22 cellular contexts compared by ENCODE assay signal in genomic region chr5:132310141-132310834, GRCh38. TPM values are rescaled to one million over a fixed set of nuclear protein-coding genes. Genes with fewer than 3 reads are reported as not detected.
DNase-seq lines count a peak whose midpoint lies in the region; FAIRE-seq and TF ChIP-seq lines count a peak whose summit lies in the region.
"Had no signal": no experiment of that assay in that cellular context is flagged by ENCODE, and none has a peak within 500 bp of the region (broad histone marks: within the 10 kb centered on the region; RNA-seq: fewer than 3 reads in every experiment).

No MANE protein-coding gene starts in this region.

- no peak overlapping the region for H3K4me2 ChIP-seq in endothelial cell of umbilical vein (ENCODE audit: insufficient read depth, low read length)
- H3K4me2 ChIP-seq in mesenchymal stem cell (ENCODE audit: low read length, poor library complexity, severe bottlenecking) = no peak overlapping the region
- H3K4me2 ChIP-seq: BLaER1 had no signal

- DNase-seq in RWPE1 (ENCODE audit: low spot score) = no peak
- peak; percentile 18 for DNase-seq in endothelial cell of umbilical vein (ENCODE audit: low read depth, low spot score)
- DNase-seq in mesenchymal stem cell = no peak
- DNase-seq in substantia nigra (lab: John Stamatoyannopoulos, UW) = peak in 13 of 49 donors; percentile 10 to 32 (median 22)
- no peak for DNase-seq in H7
- no peak for DNase-seq in ascending aorta (ENCODE audit: low spot score in 2 of 2)
- no peak for DNase-seq in ecto neural progenitor cell (ENCODE audit: low spot score)
- DNase-seq: activated CD8-positive, alpha-beta T cell treated with anti-CD3 and anti-CD28 coated beads, Interleukin-2, amount 10 ng/mL, durations not matched to agents 7 days and 5 days; activated T-cell treated with anti-CD3 and anti-CD28 coated beads, Interleukin-2, amount 50 U/mL, for 4 hours; brain microvascular endothelial cell; GDM1; glutamatergic neuron; HCEC 1CT; immature natural killer cell; KG1; NCI-H2029 treated with DMSO at 0.1 percent for 48 hours; NCI-H510A treated with DMSO at 0.1 percent for 48 hours; stimulated activated CD4-positive, alpha-beta T cell treated with anti-CD3 and anti-CD28 coated beads, Interleukin-4, amount 100 ng/mL, for 1 hour; T-cell; WERI-Rb-1 had no signal

- no peaks in the 10 kb centered on the region for H3K79me2 ChIP-seq in endothelial cell of umbilical vein (ENCODE audit: control insufficient read depth, insufficient read depth, low read length)

- H3K18ac ChIP-seq in mesenchymal stem cell (ENCODE audit: low read depth in 1 of 2, low read length in 2 of 2) = no peak overlapping the region

- 84% methylated on average over 11 of the region's 11 CpGs for WGBS in mesenchymal stem cell

- peaks cover 23% of the 10 kb centered on the region for H3K79me1 ChIP-seq in mesenchymal stem cell (replicated peaks; ENCODE audit: low read length, poor library complexity, severe bottlenecking)

- H3K4ac ChIP-seq in mesenchymal stem cell (ENCODE audit: low read depth in 1 of 2, low read length in 2 of 2) = no peak overlapping the region

- H3K9me1 ChIP-seq in endothelial cell of umbilical vein (replicated peaks; ENCODE audit: control insufficient read depth, extremely low read depth, insufficient read depth, low read length) = no peaks in the 10 kb centered on the region

- TF ChIP-seq POLR2A in endothelial cell of umbilical vein (IDR thresholded peaks at IDR 0.05; ENCODE audit: low read depth, low read length) = no peak

- no peak overlapping the region for H2AK5ac ChIP-seq in mesenchymal stem cell (ENCODE audit: low read length, severe bottlenecking)

- H3K36me3 ChIP-seq in endothelial cell of umbilical vein (ENCODE audit: control insufficient read depth in 2 of 2, extremely low read depth in 1 of 2, insufficient read depth in 2 of 2, low read length in 2 of 2) (no peaks in the 10 kb centered on the region), mesenchymal stem cell (ENCODE audit: control insufficient read depth in 1 of 2, insufficient read depth in 2 of 2, low read depth in 1 of 2, low read length in 2 of 2) (peaks cover 10 to 30% of the 10 kb centered on the region in 2 experiments), H7 (replicated peaks; ENCODE audit: control insufficient read depth, insufficient read depth, low read length) (no peaks in the 10 kb centered on the region), ascending aorta (no peaks in the 10 kb centered on the region)
- H3K36me3 ChIP-seq: BLaER1, brain microvascular endothelial cell, WERI-Rb-1 had no signal

- no TSS peak for BruUV-seq in endothelial cell of umbilical vein (replicated peaks; lab: Mats Ljungman, UMichigan)

- H3K9me3 ChIP-seq in endothelial cell of umbilical vein (replicated peaks; ENCODE audit: control insufficient read depth, insufficient read depth, low read length) (no peaks in the 10 kb centered on the region), mesenchymal stem cell (ENCODE audit: control insufficient read depth, low read length) (peaks cover 7% of the 10 kb centered on the region), ascending aorta (no peaks in the 10 kb centered on the region)
- H3K9me3 ChIP-seq: BLaER1 had no signal

- POLR2A ChIA-PET in RWPE1 (lab: Yijun Ruan, JAX; ENCODE audit: low non-redundant PET) = interaction anchor here (0.6 kb wide), 1 partner anchor 185 kb away, joined by 3 read pairs; no protein-coding TSS in a partner anchor
- POLR2A ChIA-PET in endothelial cell of umbilical vein (lab: Charles Lee) = no interaction called here

- no peak overlapping the region for H4K91ac ChIP-seq in mesenchymal stem cell (ENCODE audit: low read length)

- H3K4me1 ChIP-seq in endothelial cell of umbilical vein (ENCODE audit: control insufficient read depth, extremely low read depth, insufficient read depth, low read length) (peaks cover 4% of the 10 kb centered on the region), mesenchymal stem cell (ENCODE audit: control insufficient read depth, insufficient read depth, low read depth, low read length) (no peaks in the 10 kb centered on the region), ascending aorta (peaks cover 0 to 7% of the 10 kb centered on the region in 2 donors)
- H3K4me1 ChIP-seq: BLaER1 had no signal

- H3K9ac ChIP-seq in endothelial cell of umbilical vein (replicated peaks; ENCODE audit: extremely low read depth, insufficient read depth, low read length) = no peak overlapping the region
- H3K9ac ChIP-seq in mesenchymal stem cell (ENCODE audit: low read length) = peak overlapping the region; percentile 47
- H3K9ac ChIP-seq: BLaER1 had no signal

- H2BK12ac ChIP-seq in mesenchymal stem cell (ENCODE audit: low read length in 2 of 2) = no peak overlapping the region

- H3K4me3 ChIP-seq in endothelial cell of umbilical vein (replicated peaks in 1 of 3; ENCODE audit: insufficient read depth in 1 of 3, low read depth in 1 of 3, low read length in 3 of 3) (no peak overlapping the region), mesenchymal stem cell (ENCODE audit: insufficient read depth in 1 of 2, low read depth in 1 of 2, low read length in 2 of 2) (peak overlapping the region in 1 of 2 experiments; percentile 10), H7 (ENCODE audit: insufficient read depth, low read depth, low read length) (no peak overlapping the region), ascending aorta (no peak overlapping the region)
- H3K4me3 ChIP-seq: BLaER1 had no signal

- H4K8ac ChIP-seq in mesenchymal stem cell (ENCODE audit: low read length) = no peak overlapping the region

- peak; percentile 52 for FAIRE-seq in endothelial cell of umbilical vein (lab: Jason Lieb, UNC)
- FAIRE-seq: GM12891 had no signal

- H3K23ac ChIP-seq in mesenchymal stem cell (ENCODE audit: low read length in 2 of 2) = no peak overlapping the region

- no peak overlapping the region for H3K14ac ChIP-seq in mesenchymal stem cell (ENCODE audit: low read length in 2 of 2)

- no peaks in the 10 kb centered on the region for H3K27me3 ChIP-seq in endothelial cell of umbilical vein (ENCODE audit: control insufficient read depth in 2 of 2, insufficient read depth in 2 of 2, low read length in 2 of 2)
- no peaks in the 10 kb centered on the region for H3K27me3 ChIP-seq in mesenchymal stem cell (ENCODE audit: control insufficient read depth in 1 of 2, insufficient read depth in 1 of 2, low read length in 2 of 2)
- H3K27me3 ChIP-seq in H7 (ENCODE audit: control insufficient read depth, insufficient read depth, low read length) = no peaks in the 10 kb centered on the region
- H3K27me3 ChIP-seq in ascending aorta = no peaks in the 10 kb centered on the region
- H3K27me3 ChIP-seq: BLaER1, brain microvascular endothelial cell had no signal

- H3K27ac ChIP-seq in RWPE1 = peak overlapping the region; percentile 3; the same call in 1 of the 2 replicates
- H3K27ac ChIP-seq in endothelial cell of umbilical vein (ENCODE audit: insufficient read depth, low read depth, low read length) = no peak overlapping the region
- H3K27ac ChIP-seq in mesenchymal stem cell (ENCODE audit: low read length, poor library complexity, severe bottlenecking) = no peak overlapping the region
- H3K27ac ChIP-seq in substantia nigra (ENCODE audit: low read depth, low read length, poor library complexity, severe bottlenecking) = peak overlapping the region; percentile 32
- peak overlapping the region in 1 of 2 donors; percentile 4 for H3K27ac ChIP-seq in ascending aorta
- H3K27ac ChIP-seq: BLaER1, brain microvascular endothelial cell, WERI-Rb-1 had no signal

- H2BK5ac ChIP-seq in mesenchymal stem cell (ENCODE audit: low read depth, low read length, poor library complexity, severe bottlenecking) = no peak overlapping the region

- intact Hi-C loops in endothelial cell of umbilical vein (cut with micrococcal nuclease) = no loop called here
- intact Hi-C loops in ascending aorta (cut with DNase I) = no loop called here

- dilution Hi-C loops in endothelial cell of umbilical vein (cut with MboI; ENCODE audit: extremely low pct_ligation_motif_present, low sequenced_read_pairs) = no loop called here

- TF ChIP-seq CTCF in RWPE1 (conservative IDR thresholded peaks at IDR 0.05; ENCODE audit: low read depth) = no peak
- no peak for TF ChIP-seq CTCF in endothelial cell of umbilical vein (IDR thresholded peaks at IDR 0.05; ENCODE audit: extremely low read depth in 1 of 2, insufficient read depth in 1 of 2, low read depth in 1 of 2, low read length in 2 of 2)
- TF ChIP-seq CTCF in ascending aorta (IDR thresholded peaks at IDR 0.05) = no peak

- H2AFZ ChIP-seq in endothelial cell of umbilical vein (ENCODE audit: low read depth, low read length) (peak overlapping the region; percentile 23), mesenchymal stem cell (ENCODE audit: low read depth, low read length) (no peak overlapping the region)

- CTCF ChIA-PET in RWPE1 (lab: Yijun Ruan, JAX) = interaction anchor here (0.6 to 1.2 kb wide), 2 partner anchors 107 to 120 kb away, joined by 3 read pairs; no protein-coding TSS in a partner anchor
- CTCF ChIA-PET in endothelial cell of umbilical vein (lab: Charles Lee) = interaction anchor here (1.2 to 1.6 kb wide), 5 partner anchors 14 to 59 kb away, joined by 3 to 5 read pairs (median 4); partner anchors contain the start of gene SLC22A4

- H4K20me1 ChIP-seq in endothelial cell of umbilical vein (replicated peaks; ENCODE audit: control insufficient read depth, extremely low read depth, insufficient read depth, low read length) = no peaks in the 10 kb centered on the region
- H4K20me1 ChIP-seq: BLaER1 had no signal

- no peak overlapping the region for H2BK120ac ChIP-seq in mesenchymal stem cell (ENCODE audit: low read depth, low read length)

- no peak overlapping the region for H2BK15ac ChIP-seq in mesenchymal stem cell (ENCODE audit: low read depth, poor library complexity, severe bottlenecking)

RNA-seq across cellular contexts. Expression of gene SLC22A4, which starts 16.1 kb away (rescaled TPM):
- total RNA-seq in endothelial cell of umbilical vein (4.9 and 5.4 TPM in 2 replicates), ascending aorta (18.1 TPM)
- polyA plus RNA-seq in endothelial cell of umbilical vein = 6.3 and 6.9 TPM in 2 replicates
- 3.2 and 3.8 TPM in 2 replicates for polyA plus RNA-seq in endothelial cell of umbilical vein (2011; cell fraction: cytosol; rRNA removed)
- 12.0 and 12.8 TPM in 2 replicates for polyA plus RNA-seq in endothelial cell of umbilical vein (2011; cell fraction: nucleus; rRNA removed)
- 1.6 and 3.0 TPM in 2 replicates for polyA plus RNA-seq in endothelial cell of umbilical vein (2012)
- polyA minus RNA-seq in endothelial cell of umbilical vein = 9.0 and 9.4 TPM in 2 replicates
- 2.6 TPM for polyA minus RNA-seq in endothelial cell of umbilical vein (2011; cell fraction: cytosol; rRNA and poly(A)+ RNA removed)
- 8.3 and 12.3 TPM in 2 replicates for polyA minus RNA-seq in endothelial cell of umbilical vein (2011; cell fraction: nucleus; rRNA and poly(A)+ RNA removed)
- polyA plus RNA-seq in mesenchymal stem cell (2013, experiment 1 of 2) = 1.8 TPM
- 1.9 TPM for polyA plus RNA-seq in mesenchymal stem cell (2013, experiment 2 of 2)
- total RNA-seq in H7 (2014; rRNA removed; shearing (Covaris generic)) = 0.17 and 0.81 TPM in 2 replicates
- total RNA-seq: activated CD8-positive, alpha-beta T cell treated with anti-CD3 and anti-CD28 coated beads, Interleukin-2, amount 10 ng/mL, durations not matched to agents 7 days and 5 days had no signal
- polyA plus RNA-seq: immature natural killer cell had no signal

RNA-seq across cellular contexts. Expression of gene PDLIM4, which starts 52.8 kb away (rescaled TPM):
- total RNA-seq in endothelial cell of umbilical vein (65.7 and 69.8 TPM in 2 replicates), ascending aorta (49.1 TPM)
- polyA plus RNA-seq in endothelial cell of umbilical vein = 112 and 193 TPM in 2 replicates
- 94.1 and 114 TPM in 2 replicates for polyA plus RNA-seq in endothelial cell of umbilical vein (2011; cell fraction: cytosol; rRNA removed)
- polyA plus RNA-seq in endothelial cell of umbilical vein (2011; cell fraction: nucleus; rRNA removed) = 80.4 and 107 TPM in 2 replicates
- 68.2 and 80.0 TPM in 2 replicates for polyA plus RNA-seq in endothelial cell of umbilical vein (2012)
- polyA minus RNA-seq in endothelial cell of umbilical vein = 33.7 and 46.4 TPM in 2 replicates
- polyA minus RNA-seq in endothelial cell of umbilical vein (2011; cell fraction: cytosol; rRNA and poly(A)+ RNA removed) = not detected
- 27.0 and 33.2 TPM in 2 replicates for polyA minus RNA-seq in endothelial cell of umbilical vein (2011; cell fraction: nucleus; rRNA and poly(A)+ RNA removed)
- 33.9 TPM for polyA plus RNA-seq in mesenchymal stem cell (2013, experiment 1 of 2)
- polyA plus RNA-seq in mesenchymal stem cell (2013, experiment 2 of 2) = 34.0 TPM
- 4.7 and 11.2 TPM in 2 replicates for total RNA-seq in H7 (2014; rRNA removed; shearing (Covaris generic))
- total RNA-seq: activated CD8-positive, alpha-beta T cell treated with anti-CD3 and anti-CD28 coated beads, Interleukin-2, amount 10 ng/mL, durations not matched to agents 7 days and 5 days; T-cell had no signal
- polyA plus RNA-seq: immature natural killer cell had no signal

RNA-seq across cellular contexts. Expression of gene SLC22A5, which starts 59.2 kb away (rescaled TPM):
- total RNA-seq in endothelial cell of umbilical vein (3.6 and 3.8 TPM in 2 replicates), ascending aorta (11.9 TPM)
- polyA plus RNA-seq in endothelial cell of umbilical vein = 9.3 and 10.1 TPM in 2 replicates
- 5.3 and 5.4 TPM in 2 replicates for polyA plus RNA-seq in endothelial cell of umbilical vein (2011; cell fraction: cytosol; rRNA removed)
- polyA plus RNA-seq in endothelial cell of umbilical vein (2011; cell fraction: nucleus; rRNA removed) = 10.4 and 10.8 TPM in 2 replicates
- polyA plus RNA-seq in endothelial cell of umbilical vein (2012) = 2.2 and 3.6 TPM in 2 replicates
- 19.7 and 21.4 TPM in 2 replicates for polyA minus RNA-seq in endothelial cell of umbilical vein
- 27.1 TPM for polyA minus RNA-seq in endothelial cell of umbilical vein (2011; cell fraction: cytosol; rRNA and poly(A)+ RNA removed)
- 5.4 and 6.3 TPM in 2 replicates for polyA minus RNA-seq in endothelial cell of umbilical vein (2011; cell fraction: nucleus; rRNA and poly(A)+ RNA removed)
- polyA plus RNA-seq in mesenchymal stem cell (2013, experiment 1 of 2) = 1.7 TPM
- 1.7 TPM for polyA plus RNA-seq in mesenchymal stem cell (2013, experiment 2 of 2)
- 0.76 and 1.6 TPM in 2 replicates for total RNA-seq in H7 (2014; rRNA removed; shearing (Covaris generic))

Comparison
In these comparisons a context has a peak if more than half of its experiments do, and no peak if none do; other contexts are left out.
1. H3K27ac ChIP-seq: peak in RWPE1 (single experiment) and substantia nigra (single experiment); none in endothelial cell of umbilical vein (single experiment) and mesenchymal stem cell (single experiment).